Comparison of ENCODE assay signal across 8 cellular contexts in genomic region chr19:31350033-31350692, GRCh38. TPM values are rescaled to one million over a fixed set of nuclear protein-coding genes. Genes with fewer than 3 reads are reported as not detected.
DNase-seq lines count a peak whose midpoint lies in the region; ATAC-seq and TF ChIP-seq lines count a peak whose summit lies in the region.

No MANE protein-coding gene starts in this region.

- peaks cover 4% of the 10 kb centered on the region for H3K4me1 ChIP-seq in Loucy (ENCODE audit: insufficient read depth, low read length, poor library complexity, severe bottlenecking)

- peak; percentile 26 for DNase-seq in AG10803 (ENCODE audit: low read depth)
- DNase-seq in epithelial cell of esophagus (ENCODE audit: low read depth) = no peak
- no peak for DNase-seq in naive B cell
- no peak for DNase-seq in globus pallidus (ENCODE audit: low spot score)

- H3K27me3 ChIP-seq in Loucy (ENCODE audit: insufficient read depth, low read length, poor library complexity, severe bottlenecking) = no peaks in the 10 kb centered on the region

- TF ChIP-seq CTCF in AG10803 (conservative IDR thresholded peaks at IDR 0.05; ENCODE audit: low read length) (no peak), Loucy (conservative IDR thresholded peaks at IDR 0.05; ENCODE audit: low read length) (no peak), epithelial cell of esophagus (IDR thresholded peaks at IDR 0.05; ENCODE audit: insufficient read depth, low read depth, low read length, missing control alignments) (no peak)

- peaks cover 20% of the 10 kb centered on the region for H3K79me2 ChIP-seq in Loucy (ENCODE audit: insufficient read depth, low read length)

- peak overlapping the region; percentile 20 for H3K4me2 ChIP-seq in Loucy (ENCODE audit: low read depth, low read length, poor library complexity, severe bottlenecking)

- peaks cover 64 to 79% (median 71%) of the 10 kb centered on the region in 3 donors for H3K27me3 Mint-ChIP-seq in naive B cell

- H3K9ac ChIP-seq in Loucy (ENCODE audit: low read depth, low read length, poor library complexity, severe bottlenecking) = peak overlapping the region; percentile 67

- H4K20me1 ChIP-seq in Loucy (ENCODE audit: insufficient read depth, low read length, poor library complexity, severe bottlenecking) = peaks cover 4% of the 10 kb centered on the region

- H3K9me3 ChIP-seq in Loucy (ENCODE audit: insufficient read depth, low read depth, low read length) = no peaks in the 10 kb centered on the region

- peak overlapping the region; percentile 83 for H3K4me3 ChIP-seq in AG10803 (ENCODE audit: low read length)
- H3K4me3 ChIP-seq in Loucy (ENCODE audit: low read length, poor library complexity, severe bottlenecking) = peak overlapping the region; percentile 71
- peak overlapping the region; percentile 53 for H3K4me3 ChIP-seq in epithelial cell of esophagus (ENCODE audit: low read length)

- H3K27ac Mint-ChIP-seq in naive B cell = no peak overlapping the region

- no peaks in the 10 kb centered on the region for H3F3A ChIP-seq in Loucy (ENCODE audit: low read depth)

- H3K4me1 Mint-ChIP-seq in naive B cell = peaks cover 12 to 19% (median 18%) of the 10 kb centered on the region in 3 donors

- H3K9me3 Mint-ChIP-seq in naive B cell = peaks cover 0 to 3% (median 0%) of the 10 kb centered on the region in 7 donors

- no peak for ATAC-seq in naive B cell (ENCODE audit: low read depth in 2 of 2)
- no peak for ATAC-seq in HG03095 (IDR thresholded peaks at IDR 0.05; ENCODE audit: unreplicated experiment)
- no peak for ATAC-seq in HG02973 (IDR thresholded peaks at IDR 0.05; ENCODE audit: unreplicated experiment)
- ATAC-seq in HG03442 (IDR thresholded peaks at IDR 0.05; ENCODE audit: unreplicated experiment) = no peak

- no peaks in the 10 kb centered on the region for H3K9me2 ChIP-seq in Loucy (replicated peaks; ENCODE audit: low read depth, low read length)

- H3K4me3 Mint-ChIP-seq in naive B cell = peak overlapping the region in 5 of 8 donors; percentile 50 to 89 (median 74)

- H3K36me3 ChIP-seq in Loucy (ENCODE audit: insufficient read depth, low read length) = no peaks in the 10 kb centered on the region

- peaks cover 0 to 17% of the 10 kb centered on the region in 2 donors for H3K36me3 Mint-ChIP-seq in naive B cell

- H2AFZ ChIP-seq in Loucy (ENCODE audit: low read length) = peak overlapping the region; percentile 60; the same call in 1 of the 2 replicates

RNA-seq across cellular contexts. Expression of gene TSHZ3, which starts 0.9 kb away (rescaled TPM):
- polyA plus RNA-seq in naive B cell (ENCODE audit: low read depth in 6 of 6) = not detected
